Comparison of ENCODE assay signal across 27 cellular contexts in the genomic region with DNA sequence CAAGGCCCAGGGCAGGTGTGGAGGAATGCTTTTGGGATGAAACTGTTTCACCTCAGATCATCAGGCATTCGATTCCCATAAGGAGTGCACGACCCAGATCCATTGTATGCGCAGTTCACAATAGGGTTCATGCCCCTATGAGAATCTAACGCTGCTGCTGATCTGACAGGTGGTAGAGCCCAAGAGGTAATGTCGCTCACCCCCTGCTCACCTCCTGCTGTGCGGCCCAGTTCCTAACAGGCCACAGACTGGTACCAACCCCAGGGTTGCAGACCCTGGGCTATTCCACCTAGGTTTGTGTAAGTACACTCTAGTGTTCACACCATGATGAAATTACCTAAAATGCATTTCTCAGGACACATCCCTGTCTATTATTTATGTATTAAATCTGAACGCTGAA.
"Had no signal": no experiment of that assay in that cellular context is flagged by ENCODE, and none has a peak within 500 bp of the region (broad histone marks: within the 10 kb centered on the region; RNA-seq: fewer than 3 reads in every experiment).

No MANE protein-coding gene starts in this region.

- DNase-seq: activated CD4-positive, alpha-beta memory T cell treated with anti-CD3 and anti-CD28 coated beads for 36 hours; activated CD4-positive, alpha-beta T cell treated with anti-CD3 and anti-CD28 coated beads, Interleukin-2, amount 10 ng/mL, durations not matched to agents 24 days and 14 days; activated CD4-positive, CD25-positive, alpha-beta regulatory T cell treated with anti-CD3 and anti-CD28 coated beads, Interleukin-2, amount 50 U/mL, for 72 hours; activated CD8-positive, alpha-beta memory T cell treated with anti-CD3 and anti-CD28 coated beads, Interleukin-2, amount 50 U/mL, for 48 hours; activated gamma-delta T cell; activated naive CD4-positive, alpha-beta T cell treated with anti-CD3 and anti-CD28 coated beads, Interleukin-2, amount 10 ng/mL, durations not matched to agents 7 days and 5 days; activated naive CD8-positive, alpha-beta T cell treated with anti-CD3 and anti-CD28 coated beads, Interleukin-2, amount 10 ng/mL, durations not matched to agents 7 days and 5 days; activated T-cell treated with anti-CD3 and anti-CD28 coated beads, Interleukin-2, amount 50 U/mL, for 24 hours; amniotic stem cell; central memory CD4-positive, alpha-beta T cell; effector CD4-positive, alpha-beta T cell; esophagus squamous epithelium; glutamatergic neuron; islet precursor cell; left ventricle myocardium superior; nephron progenitor cell; pancreas; psoas muscle; stimulated activated CD4-positive, alpha-beta T cell treated with anti-CD3 and anti-CD28 coated beads, Interleukin-12 subunit alpha, Interleukin-12 subunit beta, amount 100 ng/mL, for 4 hours; stimulated activated CD4-positive, alpha-beta T cell treated with anti-CD3 and anti-CD28 coated beads, Interleukin-4, amount 100 ng/mL, for 1 hour; T-helper 2 cell; upper lobe of left lung had no signal

- H3K4me3 ChIP-seq: esophagus squamous epithelium, pancreas, psoas muscle, thoracic aorta, upper lobe of left lung had no signal

- H3K27ac Mint-ChIP-seq: activated CD4-positive, alpha-beta memory T cell treated with anti-CD3 and anti-CD28 coated beads for 36 hours; activated naive CD4-positive, alpha-beta T cell treated with anti-CD3 and anti-CD28 coated beads, Interleukin-2, amount 10 ng/mL, durations not matched to agents 7 days and 5 days; activated naive CD8-positive, alpha-beta T cell treated with anti-CD3 and anti-CD28 coated beads, Interleukin-2, amount 10 ng/mL, durations not matched to agents 7 days and 5 days; dendritic cell treated with granulocyte-macrophage colony-stimulating factor and Interleukin-4, amounts not matched to agents 40 ng/mL and 50 ng/mL, for 4 days; nephron progenitor cell; stimulated activated naive CD8-positive, alpha-beta T cell treated with anti-CD3 and anti-CD28 coated beads, Interleukin-15, Interleukin-2, amounts not matched to agents 100 ng/mL and 50 ng/mL, for 24 hours had no signal

- H3K4me1 ChIP-seq: pancreas, upper lobe of left lung had no signal

- H3K36me3 ChIP-seq: esophagus squamous epithelium, neutrophil, pancreas, thoracic aorta, upper lobe of left lung had no signal

- H3K27ac ChIP-seq: neutrophil, pancreas, psoas muscle, upper lobe of left lung had no signal

- H3K27me3 Mint-ChIP-seq: activated CD4-positive, alpha-beta memory T cell treated with anti-CD3 and anti-CD28 coated beads for 36 hours; activated CD4-positive, alpha-beta T cell treated with anti-CD3 and anti-CD28 coated beads, Interleukin-2, amount 10 ng/mL, durations not matched to agents 24 days and 14 days; activated naive CD8-positive, alpha-beta T cell treated with anti-CD3 and anti-CD28 coated beads, Interleukin-2, amount 10 ng/mL, durations not matched to agents 7 days and 5 days; activated T-cell treated with anti-CD3 and anti-CD28 coated beads, Interleukin-2, amount 50 U/mL, for 24 hours had no signal

- FAIRE-seq: frontal cortex, pancreas had no signal

- H3K9me3 ChIP-seq: esophagus squamous epithelium, neutrophil, pancreas, psoas muscle, thoracic aorta, upper lobe of left lung had no signal

- H3K4me3 Mint-ChIP-seq: activated CD4-positive, alpha-beta memory T cell treated with anti-CD3 and anti-CD28 coated beads for 36 hours; activated CD4-positive, alpha-beta T cell treated with anti-CD3 and anti-CD28 coated beads, Interleukin-2, amount 10 ng/mL, durations not matched to agents 24 days and 14 days; activated naive CD4-positive, alpha-beta T cell treated with anti-CD3 and anti-CD28 coated beads, Interleukin-2, amount 10 ng/mL, durations not matched to agents 7 days and 5 days; activated naive CD8-positive, alpha-beta T cell treated with anti-CD3 and anti-CD28 coated beads, Interleukin-2, amount 10 ng/mL, durations not matched to agents 7 days and 5 days; activated T-cell treated with anti-CD3 and anti-CD28 coated beads, Interleukin-2, amount 50 U/mL, for 24 hours; dendritic cell treated with granulocyte-macrophage colony-stimulating factor and Interleukin-4, amounts not matched to agents 40 ng/mL and 50 ng/mL, for 4 days; nephron progenitor cell; stimulated activated naive CD8-positive, alpha-beta T cell treated with anti-CD3 and anti-CD28 coated beads, Interleukin-15, Interleukin-2, amounts not matched to agents 100 ng/mL and 50 ng/mL, for 24 hours had no signal

- H3K27me3 ChIP-seq: pancreas, upper lobe of left lung had no signal

- ATAC-seq: left ventricle myocardium superior, pancreas, psoas muscle had no signal

- H3K36me3 Mint-ChIP-seq: activated CD4-positive, alpha-beta memory T cell treated with anti-CD3 and anti-CD28 coated beads for 36 hours; activated naive CD4-positive, alpha-beta T cell treated with anti-CD3 and anti-CD28 coated beads, Interleukin-2, amount 10 ng/mL, durations not matched to agents 7 days and 5 days; activated naive CD8-positive, alpha-beta T cell treated with anti-CD3 and anti-CD28 coated beads, Interleukin-2, amount 10 ng/mL, durations not matched to agents 7 days and 5 days had no signal

- H3K9me3 Mint-ChIP-seq: activated CD4-positive, alpha-beta memory T cell treated with anti-CD3 and anti-CD28 coated beads for 36 hours; activated naive CD4-positive, alpha-beta T cell treated with anti-CD3 and anti-CD28 coated beads, Interleukin-2, amount 10 ng/mL, durations not matched to agents 7 days and 5 days; activated naive CD8-positive, alpha-beta T cell treated with anti-CD3 and anti-CD28 coated beads, Interleukin-2, amount 10 ng/mL, durations not matched to agents 7 days and 5 days; activated T-cell treated with anti-CD3 and anti-CD28 coated beads, Interleukin-2, amount 50 U/mL, for 24 hours; dendritic cell treated with granulocyte-macrophage colony-stimulating factor and Interleukin-4, amounts not matched to agents 40 ng/mL and 50 ng/mL, for 4 days; stimulated activated naive CD8-positive, alpha-beta T cell treated with anti-CD3 and anti-CD28 coated beads, Interleukin-15, Interleukin-2, amounts not matched to agents 100 ng/mL and 50 ng/mL, for 24 hours had no signal
